Comparison of ENCODE assay signal across 11 cellular contexts in genomic region chr13:49304356-49304755, GRCh38.
"Had no signal": no experiment of that assay in that cellular context is flagged by ENCODE, and none has a peak within 500 bp of the region (broad histone marks: within the 10 kb centered on the region; RNA-seq: fewer than 3 reads in every experiment).

No MANE protein-coding gene starts in this region.

- H3K4me3 ChIP-seq: thoracic aorta had no signal

- DNase-seq: activated CD4-positive, alpha-beta T cell treated with anti-CD3 and anti-CD28 coated beads, Interleukin-2, amount 50 U/mL, for 4 hours; activated CD4-positive, CD25-positive, alpha-beta regulatory T cell treated with anti-CD3 and anti-CD28 coated beads, Interleukin-2, amount 50 U/mL, for 72 hours; activated naive CD4-positive, alpha-beta T cell; activated naive CD8-positive, alpha-beta T cell treated with anti-CD3 and anti-CD28 coated beads, Interleukin-2, amount 10 ng/mL, durations not matched to agents 7 days and 5 days; activated T-cell treated with anti-CD3 and anti-CD28 coated beads for 4 hours; aorta; erythroblast; kidney; stimulated activated CD4-positive, alpha-beta T cell treated with anti-CD3 and anti-CD28 coated beads, Interleukin-2, amount 100 ng/mL, for 24 hours; SW 1271 had no signal

- H3K36me3 ChIP-seq: thoracic aorta had no signal

- H3K9me3 ChIP-seq: thoracic aorta had no signal

- H3K27ac ChIP-seq: thoracic aorta had no signal
